9 cellular contexts compared by ENCODE assay signal in the genomic region with DNA sequence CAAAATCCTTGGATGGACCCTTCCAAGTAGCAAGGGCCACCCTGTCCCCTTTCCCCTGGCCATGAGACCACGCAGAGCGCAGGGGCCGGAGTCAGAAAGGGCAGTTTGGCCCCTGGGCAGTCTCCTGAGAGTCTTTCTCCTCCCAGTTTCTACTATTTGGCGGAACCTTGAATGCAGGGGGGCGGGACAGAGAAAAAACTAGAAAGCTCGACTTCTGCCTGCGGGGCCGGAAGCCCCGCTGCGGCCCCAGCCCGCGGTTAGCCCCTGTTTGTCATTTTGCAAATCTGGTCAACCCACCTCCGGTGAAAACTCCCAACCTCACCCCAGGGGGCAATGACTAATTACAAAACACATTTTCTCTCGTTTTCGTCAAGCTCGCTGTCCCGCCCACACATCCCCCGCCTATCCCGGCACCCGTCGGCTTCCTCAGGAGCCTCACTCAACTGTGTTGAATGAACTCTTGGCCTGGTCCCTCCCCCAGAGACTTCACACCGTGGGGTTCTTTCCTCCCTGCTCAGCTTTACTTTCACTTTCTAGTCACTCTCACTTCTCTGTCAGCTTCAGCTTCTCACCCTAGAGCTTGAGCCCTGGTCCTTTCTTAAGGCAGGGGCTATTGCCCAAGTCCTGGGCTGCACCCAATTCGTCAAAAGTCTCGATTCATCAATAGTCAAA.
DNase-seq lines count a peak whose midpoint lies in the region; ATAC-seq and TF ChIP-seq lines count a peak whose summit lies in the region.
"Had no signal": no experiment of that assay in that cellular context is flagged by ENCODE, and none has a peak within 500 bp of the region (broad histone marks: within the 10 kb centered on the region; RNA-seq: fewer than 3 reads in every experiment).

No MANE protein-coding gene starts in this region.

- no peaks in the 10 kb centered on the region for H3K36me3 ChIP-seq in left lung

- H3K9me3 ChIP-seq in left lung, result no peaks in the 10 kb centered on the region

- DNase-seq in DMS153 (lab: John Stamatoyannopoulos, UW), result peak; percentile 48
- DNase-seq in DMS153 treated with DMSO at 0.1 percent for 48 hours (lab: John Stamatoyannopoulos, UW; ENCODE audit: unreplicated experiment), result no peak
- peak; percentile 79 for DNase-seq in NCI-H2107 (lab: John Stamatoyannopoulos, UW)
- peak; percentile 98 to 99 for DNase-seq in activated CD4-positive, alpha-beta T cell treated with anti-CD3 and anti-CD28 coated beads for 4 hours
- DNase-seq in left lung, result peak; percentile 92 to 94
- DNase-seq in stimulated activated CD4-positive, alpha-beta T cell treated with anti-CD3 and anti-CD28 coated beads, Interleukin-2, amount 100 ng/mL, for 4 hours (ENCODE audit: low read depth), result peak; percentile 98

- H3K4me1 ChIP-seq in left lung, result peaks cover 13 to 53% of the 10 kb centered on the region in 2 donors

- ATAC-seq in HG02759 (IDR thresholded peaks at IDR 0.05; ENCODE audit: unreplicated experiment), result peak; percentile 81
- ATAC-seq in left lung, result peak; percentile 97

- no peaks in the 10 kb centered on the region for H3K27me3 ChIP-seq in left lung

- peak overlapping the region; percentile 23 to 37 for H3K4me3 ChIP-seq in left lung

- peak overlapping the region; percentile 63 for H3K27ac ChIP-seq in cingulate gyrus (ENCODE audit: low read depth, low read length)
- peak overlapping the region; percentile 91 to 93 for H3K27ac ChIP-seq in left lung
- H3K27ac ChIP-seq: C4-2B had no signal

- TF ChIP-seq CTCF in left lung (IDR thresholded peaks at IDR 0.05), result no peak

- intact Hi-C loops in left lung (cut with DNase I), result loop anchor here in 1 of 2 donors (10.0 kb wide), 1 partner anchor 63 kb away; the partner anchor contains the start of gene IRF2BPL
